ENCODE assay signal across 27 cellular contexts in genomic region chr5:95931118-95931833, GRCh38. TPM values are rescaled to one million over a fixed set of nuclear protein-coding genes. Genes with fewer than 3 reads are reported as not detected.
DNase-seq lines count a peak whose midpoint lies in the region; ATAC-seq and TF ChIP-seq lines count a peak whose summit lies in the region.
"Had no signal": no experiment of that assay in that cellular context is flagged by ENCODE, and none has a peak within 500 bp of the region (broad histone marks: within the 10 kb centered on the region; RNA-seq: fewer than 3 reads in every experiment).

No MANE protein-coding gene starts in this region.

- peak overlapping the region; percentile 32 for H3K27ac Mint-ChIP-seq in MCF 10A (ENCODE audit: low read depth, unreplicated experiment)
- H3K27ac Mint-ChIP-seq in chondrocyte (ENCODE audit: unreplicated experiment) = peak overlapping the region; percentile 36
- H3K27ac Mint-ChIP-seq: activated CD8-positive, alpha-beta memory T cell treated with anti-CD3 and anti-CD28 coated beads, Interleukin-2, amount 10 ng/mL, durations not matched to agents 7 days and 5 days; activated naive CD4-positive, alpha-beta T cell treated with anti-CD3 and anti-CD28 coated beads, Interleukin-2, amount 50 U/mL, for 24 hours; activated T-helper 1 cell treated with anti-CD3 and anti-CD28 coated beads, Interleukin-12 subunit alpha, Interleukin-12 subunit beta, Interleukin-2, Interleukin-4 antibody, amounts not matched to agents 30 ng/mL and 10 ng/mL and 1 ng/mL, durations not matched to agents 14 hours and 24 hours and 36 hours; CD4-positive, CD25-positive, alpha-beta regulatory T cell; nephron; stimulated activated naive B cell treated with anti-CD40 and anti-IgM and Interleukin-4, amounts not matched to agents 10 μg/mL and 1 μg/mL and 100 μg/mL, for 72 hours had no signal

- TF ChIP-seq RAD21 in IMR-90 (IDR thresholded peaks at IDR 0.05; ENCODE audit: low read length) = no peak

- peaks cover 12% of the 10 kb centered on the region for H3K9me1 ChIP-seq in IMR-90 (ENCODE audit: insufficient read depth, low read length)

- H3K79me1 ChIP-seq in IMR-90 (ENCODE audit: low read depth in 1 of 2, low read length in 2 of 2) = peaks cover 0 to 55% of the 10 kb centered on the region in 2 experiments; a peak in 2 of 4 replicates

- H3K9me3 Mint-ChIP-seq in MCF 10A (ENCODE audit: unreplicated experiment) (no peaks in the 10 kb centered on the region), chondrocyte (ENCODE audit: low read depth) (no peaks in the 10 kb centered on the region)
- H3K9me3 Mint-ChIP-seq: activated naive CD4-positive, alpha-beta T cell treated with anti-CD3 and anti-CD28 coated beads, Interleukin-2, amount 50 U/mL, for 24 hours; activated T-helper 1 cell treated with anti-CD3 and anti-CD28 coated beads, Interleukin-12 subunit alpha, Interleukin-12 subunit beta, Interleukin-2, Interleukin-4 antibody, amounts not matched to agents 30 ng/mL and 10 ng/mL and 1 ng/mL, durations not matched to agents 14 hours and 24 hours and 36 hours; CD4-positive, CD25-positive, alpha-beta regulatory T cell; endodermal cell; nephron; stimulated activated naive B cell treated with anti-CD40 and anti-IgM and Interleukin-4, amounts not matched to agents 10 μg/mL and 1 μg/mL and 100 μg/mL, for 72 hours had no signal

- H3K27me3 Mint-ChIP-seq in MCF 10A (ENCODE audit: insufficient read depth, unreplicated experiment) (no peaks in the 10 kb centered on the region), chondrocyte (ENCODE audit: low read depth) (no peaks in the 10 kb centered on the region)
- H3K27me3 Mint-ChIP-seq: activated CD8-positive, alpha-beta memory T cell treated with anti-CD3 and anti-CD28 coated beads, Interleukin-2, amount 10 ng/mL, durations not matched to agents 7 days and 5 days; activated naive CD4-positive, alpha-beta T cell treated with anti-CD3 and anti-CD28 coated beads, Interleukin-2, amount 50 U/mL, for 24 hours; CD4-positive, CD25-positive, alpha-beta regulatory T cell; stimulated activated naive B cell treated with anti-CD40 and anti-IgM and Interleukin-4, amounts not matched to agents 10 μg/mL and 1 μg/mL and 100 μg/mL, for 72 hours had no signal

- H3K4me3 ChIP-seq in breast epithelium (no peak overlapping the region), IMR-90 (ENCODE audit: insufficient read depth, low read depth, low read length) (no peak overlapping the region), lower lobe of right lung (no peak overlapping the region)
- H3K4me3 ChIP-seq: coronary artery, SK-N-MC had no signal

- no peak overlapping the region for H2AFZ ChIP-seq in IMR-90 (replicated peaks; ENCODE audit: low read length, poor library complexity)

- H2BK120ac ChIP-seq in IMR-90 (ENCODE audit: low read depth, low read length) = no peak overlapping the region

- H3K9me3 ChIP-seq in breast epithelium (no peaks in the 10 kb centered on the region), IMR-90 (ENCODE audit: control insufficient read depth, insufficient read depth, low read length) (no peaks in the 10 kb centered on the region), lower lobe of right lung (no peaks in the 10 kb centered on the region)

- no peak for ATAC-seq in IMR-90 (ENCODE audit: low read depth)
- no peak for ATAC-seq in lower lobe of right lung
- ATAC-seq: activated CD8-positive, alpha-beta memory T cell treated with anti-CD3 and anti-CD28 coated beads, Interleukin-2, amount 10 ng/mL, durations not matched to agents 7 days and 5 days; left ventricle myocardium superior; right cardiac atrium; stimulated activated naive B cell treated with anti-CD40 and anti-IgM and Interleukin-4, amounts not matched to agents 10 μg/mL and 1 μg/mL and 100 μg/mL, for 72 hours had no signal

- no peak overlapping the region for H3K56ac ChIP-seq in IMR-90 (ENCODE audit: extremely low read depth, insufficient read depth, low read length)

- H4K91ac ChIP-seq in IMR-90 (ENCODE audit: insufficient read depth, low read depth, low read length) = no peak overlapping the region

- BruUV-seq in MCF 10A (replicated peaks; lab: Mats Ljungman, UMichigan) = TSS peak; percentile 0
- no TSS peak for BruUV-seq in IMR-90 (replicated peaks; lab: Mats Ljungman, UMichigan)

- H3K4me1 ChIP-seq in breast epithelium = peaks cover 0 to 3% of the 10 kb centered on the region in 2 donors
- H3K4me1 ChIP-seq in IMR-90 (ENCODE audit: control insufficient read depth, insufficient read depth, low read length) = peaks cover 15% of the 10 kb centered on the region
- peaks cover 11% of the 10 kb centered on the region for H3K4me1 ChIP-seq in lower lobe of right lung

- no peak overlapping the region for H2BK15ac ChIP-seq in IMR-90 (ENCODE audit: low read depth, low read length)

- H3K27ac ChIP-seq in breast epithelium (no peak overlapping the region), IMR-90 (ENCODE audit: insufficient read depth, low read length) (no peak overlapping the region), lower lobe of right lung (no peak overlapping the region)
- H3K27ac ChIP-seq: coronary artery, RWPE1, SK-N-MC had no signal

- TF ChIP-seq CTCF in MCF 10A (IDR thresholded peaks at IDR 0.05; ENCODE audit: unreplicated experiment) (no peak), breast epithelium (IDR thresholded peaks at IDR 0.05) (no peak), IMR-90 (conservative IDR thresholded peaks at IDR 0.05; ENCODE audit: low read depth, low read length) (no peak), chondrocyte (IDR thresholded peaks at IDR 0.05) (no peak), lower lobe of right lung (IDR thresholded peaks at IDR 0.05) (no peak)

- H3K4ac ChIP-seq in IMR-90 (ENCODE audit: low read depth, low read length) = no peak overlapping the region

- H3K18ac ChIP-seq in IMR-90 (ENCODE audit: low read depth, low read length) = no peak overlapping the region

- no peak overlapping the region for H2AK5ac ChIP-seq in IMR-90 (ENCODE audit: low read depth, low read length)

- peak overlapping the region; percentile 61 for H2BK5ac ChIP-seq in IMR-90 (ENCODE audit: low read depth, low read length, poor library complexity, severe bottlenecking)

- no CpG with 5 or more reads among the region's 2 CpGs for WGBS in IMR-90 (ENCODE audit: extremely low coverage in 2 of 2, insufficient read length in 1 of 2), 2 experiments

- CTCF ChIA-PET in MCF 10A (lab: Yijun Ruan, JAX) (interaction anchor here (0.8 to 1.0 kb wide), 2 partner anchors 28 to 288 kb away, joined by 3 read pairs; no protein-coding TSS in a partner anchor), IMR-90 (lab: Yijun Ruan, JAX) (interaction anchor here (0.6 kb wide), 1 partner anchor 355 kb away, joined by 5 read pairs; no protein-coding TSS in a partner anchor)

- no peaks in the 10 kb centered on the region for H3K27me3 ChIP-seq in breast epithelium
- H3K27me3 ChIP-seq in IMR-90 (ENCODE audit: control insufficient read depth, insufficient read depth, low read length) = no peaks in the 10 kb centered on the region
- no peaks in the 10 kb centered on the region for H3K27me3 ChIP-seq in lower lobe of right lung (ENCODE audit: low read depth)

- H3K36me3 Mint-ChIP-seq in MCF 10A (ENCODE audit: insufficient read depth, unreplicated experiment) = peaks cover 34% of the 10 kb centered on the region
- H3K36me3 Mint-ChIP-seq in chondrocyte (ENCODE audit: low read depth) = peaks cover 9% of the 10 kb centered on the region

- no peak for TF ChIP-seq POLR2A in breast epithelium (IDR thresholded peaks at IDR 0.05)
- no peak for TF ChIP-seq POLR2A in IMR-90 (IDR thresholded peaks at IDR 0.05; ENCODE audit: low read depth, low read length)

- dilution Hi-C loops in IMR-90 (cut with HindIII; ENCODE audit: low sequenced_read_pairs, unreplicated experiment) = no loop called here

- no peak overlapping the region for H4K5ac ChIP-seq in IMR-90 (ENCODE audit: low read depth, low read length)

- H2AK9ac ChIP-seq in IMR-90 (replicated peaks; ENCODE audit: low read depth, low read length, poor library complexity) = no peak overlapping the region

- in situ Hi-C loops in IMR-90 (cut with MboI; ENCODE audit: low sequenced_read_pairs) = no loop called here

- intact Hi-C loops in MCF 10A (cut with micrococcal nuclease) = no loop called here
- intact Hi-C loops in breast epithelium (cut with DNase I; ENCODE audit: low total_unique reads) = no loop called here
- intact Hi-C loops in IMR-90 (cut with micrococcal nuclease) = no loop called here
- intact Hi-C loops in lower lobe of right lung (cut with DNase I) = no loop called here

- peaks cover 41% of the 10 kb centered on the region for H3K4me1 Mint-ChIP-seq in MCF 10A (ENCODE audit: insufficient read depth, unreplicated experiment)
- H3K4me1 Mint-ChIP-seq in chondrocyte (ENCODE audit: low read depth) = peaks cover 43% of the 10 kb centered on the region

- no peak overlapping the region for H3K4me2 ChIP-seq in IMR-90 (ENCODE audit: low read depth, low read length)

- POLR2A ChIA-PET in MCF 10A (lab: Yijun Ruan, JAX) = interaction anchor here (0.5 to 1.1 kb wide), 3 partner anchors 11 to 451 kb away, joined by 3 to 5 read pairs (median 3); no protein-coding TSS in a partner anchor
- POLR2A ChIA-PET in IMR-90 (lab: Charles Lee; ENCODE audit: unreplicated experiment) = no interaction called here

- H2BK20ac ChIP-seq in IMR-90 (ENCODE audit: low read depth, low read length) = no peak overlapping the region

- DNase-seq in MCF 10A (ENCODE audit: unreplicated experiment) (no peak), breast epithelium (ENCODE audit: low spot score in 2 of 2) (no peak), IMR-90 (no peak), chondrocyte (ENCODE audit: low spot score) (no peak), activated gamma-delta T cell (lab: John Stamatoyannopoulos, UW) (no peak), lower lobe of right lung (no peak), NAMALWA (ENCODE audit: low spot score) (no peak)
- DNase-seq: activated CD4-positive, alpha-beta T cell treated with anti-CD3 and anti-CD28 coated beads, Interleukin-2, amount 50 U/mL, for 1 hour; activated CD8-positive, alpha-beta memory T cell treated with anti-CD3 and anti-CD28 coated beads, Interleukin-2, amount 10 ng/mL, durations not matched to agents 7 days and 5 days; CD4-positive, CD25-positive, alpha-beta regulatory T cell; DMS79; endodermal cell; H7; left ventricle myocardium superior; MM.1S; NCI-H1694; NCI-H2171 treated with DMSO at 0.1 percent for 48 hours; NCI-H526 treated with DMSO at 0.1 percent for 48 hours; right cardiac atrium; stimulated activated CD4-positive, alpha-beta T cell treated with anti-CD3 and anti-CD28 coated beads, Interleukin-4, amount 100 ng/mL, for 1 hour; stimulated activated naive B cell treated with anti-CD40 and anti-IgM and Interleukin-4, amounts not matched to agents 10 μg/mL and 1 μg/mL and 100 μg/mL, for 72 hours had no signal

- H3K9ac ChIP-seq in IMR-90 (ENCODE audit: low read depth, low read length) = no peak overlapping the region

- 0 out of 2 replicates have a peak overlapping the region, but pooled peaks have one; percentile 14 for H3K23ac ChIP-seq in IMR-90 (ENCODE audit: low read depth, low read length)

- H4K8ac ChIP-seq in IMR-90 (ENCODE audit: low read depth in 2 of 2, low read length in 2 of 2) = no peak overlapping the region

- H3K36me3 ChIP-seq in breast epithelium = no peaks in the 10 kb centered on the region
- H3K36me3 ChIP-seq in IMR-90 (ENCODE audit: control insufficient read depth, insufficient read depth, low read length) = peaks cover 21% of the 10 kb centered on the region
- H3K36me3 ChIP-seq in lower lobe of right lung = no peaks in the 10 kb centered on the region

- peaks cover 80% of the 10 kb centered on the region for H4K20me1 ChIP-seq in IMR-90 (ENCODE audit: insufficient read depth, low read length)

- H3K4me3 Mint-ChIP-seq in MCF 10A (ENCODE audit: unreplicated experiment) (no peak overlapping the region), chondrocyte (ENCODE audit: unreplicated experiment) (no peak overlapping the region)
- H3K4me3 Mint-ChIP-seq: activated CD8-positive, alpha-beta memory T cell treated with anti-CD3 and anti-CD28 coated beads, Interleukin-2, amount 10 ng/mL, durations not matched to agents 7 days and 5 days; activated naive CD4-positive, alpha-beta T cell treated with anti-CD3 and anti-CD28 coated beads, Interleukin-2, amount 50 U/mL, for 24 hours; CD4-positive, CD25-positive, alpha-beta regulatory T cell; endodermal cell; nephron; stimulated activated naive B cell treated with anti-CD40 and anti-IgM and Interleukin-4, amounts not matched to agents 10 μg/mL and 1 μg/mL and 100 μg/mL, for 72 hours had no signal

- 0 out of 2 replicates have a peak overlapping the region, but pooled peaks have one; percentile 51 for H3K14ac ChIP-seq in IMR-90 (replicated peaks; ENCODE audit: low read depth, low read length)

RNA-seq across cellular contexts. Expression of gene ELL2, which starts 30.4 kb away (rescaled TPM):
- total RNA-seq in MCF 10A (2022) (144 and 147 TPM in 2 replicates), breast epithelium (100 to 1,000 TPM in 2 of 3 donors, 10 to 100 TPM in 1; 95.7 to 211 (median 168) TPM), IMR-90 (2012; rRNA removed) (92.5 and 137 TPM in 2 replicates), chondrocyte (51.7 to 83.8 TPM (median 59.3 TPM) in 3 replicates), lower lobe of right lung (57.5 TPM)
- 52.4 and 61.4 TPM in 2 replicates for polyA plus RNA-seq in IMR-90 (2012; rRNA removed)
- 16.4 and 21.9 TPM in 2 replicates for polyA plus RNA-seq in IMR-90 (2012; cell fraction: cytosol; rRNA removed)
- polyA plus RNA-seq in IMR-90 (2012; cell fraction: nucleus; rRNA removed; ENCODE audit: low replicate concordance) = 23.4 and 161 TPM in 2 replicates
